Comparison of ENCODE assay signal across 21 cellular contexts in the genomic region with DNA sequence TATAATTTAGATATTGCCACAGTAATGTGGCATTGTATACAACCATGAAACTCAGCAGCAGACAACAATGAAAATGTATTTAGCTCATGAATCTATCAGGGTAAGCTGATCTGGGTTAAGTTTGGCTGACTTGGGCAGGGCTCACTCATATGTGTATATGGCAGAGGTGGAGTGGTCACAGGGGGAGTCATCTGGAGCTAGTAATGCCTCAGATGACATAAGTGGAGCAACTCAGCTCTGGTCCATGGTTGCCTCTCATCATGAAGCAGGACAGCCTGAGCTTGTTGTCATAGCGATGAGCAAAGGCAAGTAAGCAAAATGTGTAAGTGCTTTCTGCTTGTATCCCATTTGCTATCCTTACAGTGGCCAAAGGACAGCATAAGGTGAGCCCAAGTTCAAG.
A peak's percentile ranks its signal among the peaks of the same experiment; 100 is the strongest.
DNase-seq lines count a peak whose midpoint lies in the region; ATAC-seq and TF ChIP-seq lines count a peak whose summit lies in the region.
"Had no signal": no experiment of that assay in that cellular context is flagged by ENCODE, and none has a peak within 500 bp of the region (broad histone marks: within the 10 kb centered on the region; RNA-seq: fewer than 3 reads in every experiment).

No MANE protein-coding gene starts in this region.

- no peaks in the 10 kb centered on the region for H3K9me3 Mint-ChIP-seq in HFFc6
- no peaks in the 10 kb centered on the region for H3K9me3 Mint-ChIP-seq in glutamatergic neuron (ENCODE audit: unreplicated experiment)

- TF ChIP-seq CTCF in HFFc6 (IDR thresholded peaks at IDR 0.05), result no peak
- no peak for TF ChIP-seq CTCF in glutamatergic neuron (IDR thresholded peaks at IDR 0.05; ENCODE audit: partially characterized antibody, unreplicated experiment)
- TF ChIP-seq CTCF in smooth muscle cell (IDR thresholded peaks at IDR 0.05; ENCODE audit: borderline replicate concordance, insufficient read depth, poor library complexity, severe bottlenecking), result no peak

- H3K9ac ChIP-seq in smooth muscle cell (ENCODE audit: low read depth), result no peak overlapping the region

- H3K9me3 ChIP-seq in smooth muscle cell (replicated peaks; ENCODE audit: low read depth), result no peaks in the 10 kb centered on the region
- H3K9me3 ChIP-seq: esophagus muscularis mucosa had no signal

- H3K4me3 ChIP-seq in smooth muscle cell, result no peak overlapping the region
- H3K4me3 ChIP-seq: esophagus muscularis mucosa, K562, spleen had no signal

- H4K20me1 ChIP-seq in smooth muscle cell (ENCODE audit: low read depth), result no peaks in the 10 kb centered on the region

- peaks cover 99% of the 10 kb centered on the region for H3K79me2 ChIP-seq in smooth muscle cell (ENCODE audit: low read depth)

- H3K27ac Mint-ChIP-seq in HFFc6, result peak overlapping the region; percentile 19; the same call in 1 of the 2 replicates
- peak overlapping the region; percentile 36 for H3K27ac Mint-ChIP-seq in glutamatergic neuron (ENCODE audit: unreplicated experiment)
- H3K27ac Mint-ChIP-seq: CD4-positive, alpha-beta memory T cell; naive thymus-derived CD8-positive, alpha-beta T cell had no signal

- H3K4me1 ChIP-seq in smooth muscle cell (ENCODE audit: low read depth), result no peaks in the 10 kb centered on the region
- H3K4me1 ChIP-seq: esophagus muscularis mucosa, spleen had no signal

- no peaks in the 10 kb centered on the region for H3K36me3 ChIP-seq in smooth muscle cell (ENCODE audit: low read depth)
- H3K36me3 ChIP-seq: brain microvascular endothelial cell, esophagus muscularis mucosa, spleen had no signal

- H3K27me3 Mint-ChIP-seq in HFFc6 (ENCODE audit: insufficient read depth), result no peaks in the 10 kb centered on the region
- no peaks in the 10 kb centered on the region for H3K27me3 Mint-ChIP-seq in glutamatergic neuron (ENCODE audit: unreplicated experiment)
- H3K27me3 Mint-ChIP-seq: CD4-positive, alpha-beta memory T cell had no signal

- no peak overlapping the region for H3K27ac ChIP-seq in smooth muscle cell (ENCODE audit: low read depth)
- H3K27ac ChIP-seq: brain microvascular endothelial cell, esophagus muscularis mucosa, spleen had no signal

- ATAC-seq in GM18498 (IDR thresholded peaks at IDR 0.05; ENCODE audit: unreplicated experiment) (peak; percentile 48), HG02763 (IDR thresholded peaks at IDR 0.05; ENCODE audit: unreplicated experiment) (no peak)
- ATAC-seq: K562; left cardiac atrium; naive thymus-derived CD8-positive, alpha-beta T cell had no signal

- DNase-seq in HFFc6 (no peak), NCI-H69 (lab: John Stamatoyannopoulos, UW) (peak; percentile 73), glutamatergic neuron (peak; percentile 13), ACHN (no peak), smooth muscle cell (lab: John Stamatoyannopoulos, UW; ENCODE audit: unreplicated experiment) (no peak), foreskin melanocyte (no peak)
- DNase-seq: activated CD4-positive, alpha-beta T cell treated with anti-CD3 and anti-CD28 coated beads, Interleukin-2, amount 50 U/mL, for 48 hours; activated effector memory CD4-positive, alpha-beta T cell treated with anti-CD3 and anti-CD28 coated beads, Interleukin-2, amount 50 U/mL, for 16 hours; brain microvascular endothelial cell; CD4-positive, alpha-beta memory T cell; DMS153; left cardiac atrium; naive thymus-derived CD8-positive, alpha-beta T cell; NK-92 treated with Interleukin-12 subunit alpha and Interleukin-12 subunit beta, amount 100 ng/mL, for 24 hours; spleen; stimulated activated CD4-positive, alpha-beta T cell treated with anti-CD3 and anti-CD28 coated beads, Interleukin-4, amount 100 ng/mL, for 24 hours; trophoblast cell had no signal

- H2AFZ ChIP-seq in smooth muscle cell (ENCODE audit: low read depth), result no peak overlapping the region

- H3K27me3 ChIP-seq in smooth muscle cell (ENCODE audit: low read depth), result no peaks in the 10 kb centered on the region
- H3K27me3 ChIP-seq: brain microvascular endothelial cell, esophagus muscularis mucosa, spleen had no signal

- H3K36me3 Mint-ChIP-seq in HFFc6 (ENCODE audit: low read depth), result peaks cover 17% of the 10 kb centered on the region; the same call in 1 of the 2 replicates
- H3K36me3 Mint-ChIP-seq in glutamatergic neuron (ENCODE audit: unreplicated experiment), result peaks cover 7% of the 10 kb centered on the region

- 100% methylated on average over 1 of the region's 1 CpG for WGBS in smooth muscle cell (ENCODE audit: low lambda C conversion rate)

- H3F3A ChIP-seq in smooth muscle cell (ENCODE audit: low read depth), result no peaks in the 10 kb centered on the region

- no peak overlapping the region for H3K4me3 Mint-ChIP-seq in HFFc6
- no peak overlapping the region for H3K4me3 Mint-ChIP-seq in glutamatergic neuron (ENCODE audit: unreplicated experiment)
- H3K4me3 Mint-ChIP-seq: CD4-positive, alpha-beta memory T cell; naive thymus-derived CD8-positive, alpha-beta T cell had no signal

- H3K4me2 ChIP-seq in smooth muscle cell, result no peak overlapping the region

- in situ Hi-C loops in ACHN (cut with HindIII; ENCODE audit: low pct_ligation_motif_present, low pct_unique_long_range_greater_than_20kb, low sequenced_read_pairs), result no loop called here

- H3K4me1 Mint-ChIP-seq in HFFc6 (ENCODE audit: low read depth) (peaks cover 49% of the 10 kb centered on the region), glutamatergic neuron (ENCODE audit: low read depth, unreplicated experiment) (peaks cover 3% of the 10 kb centered on the region)
- H3K4me1 Mint-ChIP-seq: CD4-positive, alpha-beta memory T cell had no signal

Comparison
In these comparisons a context has a peak if more than half of its experiments do, and no peak if none do; other contexts are left out.
1. DNase-seq: peak in NCI-H69 (single experiment) and glutamatergic neuron (single experiment); none in HFFc6 (single experiment), ACHN (single experiment), smooth muscle cell (single experiment) and foreskin melanocyte (single experiment).